Comparison of ENCODE assay signal across 14 cellular contexts in the genomic region with DNA sequence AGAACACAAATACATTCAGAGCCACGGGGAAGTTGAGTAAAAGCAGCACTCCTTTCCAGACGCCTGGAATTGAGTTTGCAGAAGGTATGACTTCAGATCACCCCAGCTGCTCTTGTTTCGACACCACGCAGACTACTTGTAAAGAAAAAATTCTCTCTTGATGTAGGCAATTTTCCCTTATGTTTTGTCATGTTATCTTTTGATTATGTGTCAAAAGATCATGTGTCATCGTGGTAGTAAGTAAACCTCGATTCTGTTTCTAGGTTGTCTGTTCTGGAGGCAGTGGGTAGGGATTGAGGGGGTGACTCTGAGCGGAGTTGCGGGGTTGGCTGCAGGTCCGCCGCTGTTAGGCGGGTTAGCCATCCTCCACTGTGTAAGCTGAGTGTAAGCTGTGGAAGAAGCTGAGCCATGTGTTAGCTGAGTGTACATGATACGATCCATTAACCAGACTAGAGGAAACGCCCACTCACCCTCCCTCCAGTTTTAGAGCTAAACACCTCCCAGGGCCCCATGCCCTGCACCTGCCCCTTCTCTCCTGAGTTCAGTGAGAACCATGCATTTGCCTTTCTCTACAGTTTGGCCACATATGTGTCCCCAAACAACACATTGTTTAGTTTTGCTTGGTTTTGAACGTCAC.
DNase-seq lines count a peak whose midpoint lies in the region; ATAC-seq and TF ChIP-seq lines count a peak whose summit lies in the region.
"Had no signal": no experiment of that assay in that cellular context is flagged by ENCODE, and none has a peak within 500 bp of the region (broad histone marks: within the 10 kb centered on the region; RNA-seq: fewer than 3 reads in every experiment).

No MANE protein-coding gene starts in this region.

- peak in 2 of 3 experiments; percentile 5 to 18 for DNase-seq in activated CD8-positive, alpha-beta memory T cell treated with anti-CD3 and anti-CD28 coated beads for 48 hours (ENCODE audit: low read depth in 2 of 3, low spot score in 2 of 3)
- no peak for DNase-seq in activated CD8-positive, alpha-beta memory T cell treated with anti-CD3 and anti-CD28 coated beads, Interleukin-2, amount 50 U/mL, for 48 hours
- peak; percentile 29 to 74 for DNase-seq in NCI-H524 (lab: John Stamatoyannopoulos, UW)
- DNase-seq in epithelial cell of proximal tubule (ENCODE audit: low read depth), result peak; percentile 6
- DNase-seq in stimulated activated effector memory CD8-positive, alpha-beta T cell treated with anti-CD3 and anti-CD28 coated beads, Interleukin-12 subunit alpha, Interleukin-12 subunit beta, amount 100 ng/mL, for 72 hours (ENCODE audit: low spot score in 2 of 2), result no peak
- DNase-seq in hippocampal formation (lab: John Stamatoyannopoulos, UW), result no peak
- no peak for DNase-seq in NCI-H226
- DNase-seq in epidermal melanocyte (ENCODE audit: insufficient read length, low spot score), result no peak
- DNase-seq: DMS 273 treated with DMSO at 0.1 percent for 48 hours, OCI-M1, pancreas, T-helper 17 cell had no signal

- ATAC-seq in stimulated activated effector memory CD8-positive, alpha-beta T cell treated with anti-CD3 and anti-CD28 coated beads, Interleukin-12 subunit alpha, Interleukin-12 subunit beta, amount 100 ng/mL, for 72 hours, result peak; percentile 31
- ATAC-seq: T-helper 17 cell had no signal

- no peak for TF ChIP-seq CTCF in epithelial cell of proximal tubule (conservative IDR thresholded peaks at IDR 0.05; ENCODE audit: low read depth, low read length)

- H3K4me3 Mint-ChIP-seq in stimulated activated effector memory CD8-positive, alpha-beta T cell treated with anti-CD3 and anti-CD28 coated beads, Interleukin-12 subunit alpha, Interleukin-12 subunit beta, amount 100 ng/mL, for 72 hours, result no peak overlapping the region
- H3K4me3 Mint-ChIP-seq: memory B cell, T-helper 17 cell had no signal

- H3K36me3 Mint-ChIP-seq in stimulated activated effector memory CD8-positive, alpha-beta T cell treated with anti-CD3 and anti-CD28 coated beads, Interleukin-12 subunit alpha, Interleukin-12 subunit beta, amount 100 ng/mL, for 72 hours, result no peaks in the 10 kb centered on the region
- H3K36me3 Mint-ChIP-seq: memory B cell had no signal

- no peak overlapping the region for H3K4me3 ChIP-seq in epithelial cell of proximal tubule (ENCODE audit: low read depth, low read length)
- H3K4me3 ChIP-seq: breast epithelium, pancreas had no signal

- H3K9me3 Mint-ChIP-seq in stimulated activated effector memory CD8-positive, alpha-beta T cell treated with anti-CD3 and anti-CD28 coated beads, Interleukin-12 subunit alpha, Interleukin-12 subunit beta, amount 100 ng/mL, for 72 hours, result no peaks in the 10 kb centered on the region
- H3K9me3 Mint-ChIP-seq: memory B cell had no signal

- no peaks in the 10 kb centered on the region for H3K4me1 Mint-ChIP-seq in stimulated activated effector memory CD8-positive, alpha-beta T cell treated with anti-CD3 and anti-CD28 coated beads, Interleukin-12 subunit alpha, Interleukin-12 subunit beta, amount 100 ng/mL, for 72 hours

- no peak overlapping the region for H3K27ac Mint-ChIP-seq in stimulated activated effector memory CD8-positive, alpha-beta T cell treated with anti-CD3 and anti-CD28 coated beads, Interleukin-12 subunit alpha, Interleukin-12 subunit beta, amount 100 ng/mL, for 72 hours
- H3K27ac Mint-ChIP-seq: memory B cell, T-helper 17 cell had no signal

Comparison
In these comparisons a context has a peak if more than half of its experiments do, and no peak if none do; other contexts are left out.
1. DNase-seq: peak in activated CD8-positive, alpha-beta memory T cell treated with anti-CD3 and anti-CD28 coated beads for 48 hours (2 of 3), NCI-H524 (2 of 2) and epithelial cell of proximal tubule (single experiment); none in activated CD8-positive, alpha-beta memory T cell treated with anti-CD3 and anti-CD28 coated beads, Interleukin-2, amount 50 U/mL, for 48 hours (single experiment), stimulated activated effector memory CD8-positive, alpha-beta T cell treated with anti-CD3 and anti-CD28 coated beads, Interleukin-12 subunit alpha, Interleukin-12 subunit beta, amount 100 ng/mL, for 72 hours (0 of 2), hippocampal formation (0 of 2), NCI-H226 (single experiment) and epidermal melanocyte (single experiment).